23 cellular contexts compared by ENCODE assay signal in genomic region chr2:229858351-229858750, GRCh38.
"Had no signal": no experiment of that assay in that cellular context is flagged by ENCODE, and none has a peak within 500 bp of the region (broad histone marks: within the 10 kb centered on the region; RNA-seq: fewer than 3 reads in every experiment).

No MANE protein-coding gene starts in this region.

- H3K4me3 ChIP-seq: colonic mucosa, left ventricle myocardium inferior, pancreas, prostate gland, sigmoid colon, suprapubic skin, tibial artery, upper lobe of right lung had no signal

- H3K27ac Mint-ChIP-seq: activated naive CD4-positive, alpha-beta T cell treated with anti-CD3 and anti-CD28 coated beads, Interleukin-2, amount 10 ng/mL, durations not matched to agents 7 days and 5 days had no signal

- ATAC-seq: activated CD4-positive, CD25-positive, alpha-beta regulatory T cell treated with anti-CD3 and anti-CD28 coated beads, Interleukin-2, amount 50 U/mL, for 24 hours; pancreas; upper lobe of right lung had no signal

- H3K4me3 Mint-ChIP-seq: activated naive CD4-positive, alpha-beta T cell treated with anti-CD3 and anti-CD28 coated beads, Interleukin-2, amount 10 ng/mL, durations not matched to agents 7 days and 5 days; neural crest cell had no signal

- H3K27ac ChIP-seq: colonic mucosa, left ventricle myocardium inferior, pancreas, prostate gland, sigmoid colon, suprapubic skin, tibial artery, upper lobe of right lung, WERI-Rb-1 had no signal

- H3K27me3 ChIP-seq: colonic mucosa, pancreas, sigmoid colon, suprapubic skin, tibial artery, upper lobe of right lung had no signal

- H3K9me3 Mint-ChIP-seq: activated naive CD4-positive, alpha-beta T cell treated with anti-CD3 and anti-CD28 coated beads, Interleukin-2, amount 10 ng/mL, durations not matched to agents 7 days and 5 days; neural crest cell had no signal

- H3K4me1 ChIP-seq: colonic mucosa, prostate gland had no signal

- H3K27me3 Mint-ChIP-seq: activated naive CD4-positive, alpha-beta T cell treated with anti-CD3 and anti-CD28 coated beads, Interleukin-2, amount 10 ng/mL, durations not matched to agents 7 days and 5 days had no signal

- H3K9me3 ChIP-seq: colonic mucosa, left ventricle myocardium inferior, pancreas, prostate gland, sigmoid colon, suprapubic skin, tibial artery, upper lobe of right lung had no signal

- DNase-seq: activated CD4-positive, alpha-beta T cell treated with anti-CD3 and anti-CD28 coated beads for 48 hours; activated CD4-positive, alpha-beta T cell treated with anti-CD3 and anti-CD28 coated beads, Interleukin-2, amount 50 U/mL, for 48 hours; activated CD8-positive, alpha-beta memory T cell treated with anti-CD3 and anti-CD28 coated beads for 24 hours; activated gamma-delta T cell; activated naive CD4-positive, alpha-beta T cell treated with anti-CD3 and anti-CD28 coated beads, Interleukin-2, amount 10 ng/mL, durations not matched to agents 7 days and 5 days; colonic mucosa; effector CD8-positive, alpha-beta T cell; glutamatergic neuron; left ventricle myocardium inferior; pancreas; retina; sigmoid colon; small intestine; stimulated activated CD4-positive, alpha-beta T cell treated with anti-CD3 and anti-CD28 coated beads, Interleukin-4, amount 100 ng/mL, for 24 hours; stimulated activated naive CD4-positive, alpha-beta T cell; T-helper 9 cell; tibial artery; upper lobe of right lung; WERI-Rb-1 had no signal

- H3K4me1 Mint-ChIP-seq: neural crest cell had no signal
